In genomic region chr14:90577661-90578282, GRCh38 we compare ENCODE assay signal across 27 cellular contexts.
DNase-seq lines count a peak whose midpoint lies in the region; ATAC-seq, FAIRE-seq and TF ChIP-seq lines count a peak whose summit lies in the region.
"Had no signal": no experiment of that assay in that cellular context is flagged by ENCODE, and none has a peak within 500 bp of the region (broad histone marks: within the 10 kb centered on the region; RNA-seq: fewer than 3 reads in every experiment).

No MANE protein-coding gene starts in this region.

- no peaks in the 10 kb centered on the region for H3K9me3 Mint-ChIP-seq in activated naive CD8-positive, alpha-beta T cell treated with anti-CD3 and anti-CD28 coated beads, Interleukin-2, amount 10 ng/mL, durations not matched to agents 7 days and 5 days
- no peaks in the 10 kb centered on the region for H3K9me3 Mint-ChIP-seq in activated naive CD8-positive, alpha-beta T cell treated with anti-CD3 and anti-CD28 coated beads for 36 hours
- H3K9me3 Mint-ChIP-seq: activated T-helper 2 cell treated with anti-CD3 and anti-CD28 coated beads, Interferon-gamma antibody, Interleukin-2, Interleukin-4, amounts not matched to agents 10 μg/mL and 5 μg/mL and 100 μg/mL, durations not matched to agents 14 hours and 24 hours and 36 hours; memory B cell; naive thymus-derived CD8-positive, alpha-beta T cell; T-helper 2 cell treated with Interferon-gamma antibody and Interleukin-4, amounts not matched to agents 5 μg/mL and 100 μg/mL, for 36 hours had no signal

- H3K27ac Mint-ChIP-seq in activated naive CD8-positive, alpha-beta T cell treated with anti-CD3 and anti-CD28 coated beads, Interleukin-2, amount 10 ng/mL, durations not matched to agents 7 days and 5 days = no peak overlapping the region
- no peak overlapping the region for H3K27ac Mint-ChIP-seq in activated naive CD8-positive, alpha-beta T cell treated with anti-CD3 and anti-CD28 coated beads for 36 hours
- H3K27ac Mint-ChIP-seq: activated T-helper 2 cell treated with anti-CD3 and anti-CD28 coated beads, Interferon-gamma antibody, Interleukin-2, Interleukin-4, amounts not matched to agents 10 μg/mL and 5 μg/mL and 100 μg/mL, durations not matched to agents 14 hours and 24 hours and 36 hours; memory B cell; naive thymus-derived CD8-positive, alpha-beta T cell; T-helper 2 cell treated with Interferon-gamma antibody and Interleukin-4, amounts not matched to agents 5 μg/mL and 100 μg/mL, for 36 hours had no signal

- no peaks in the 10 kb centered on the region for H3K9me3 ChIP-seq in esophagus (ENCODE audit: control insufficient read depth in 2 of 2, insufficient read depth in 1 of 2, low read depth in 1 of 2, low read length in 1 of 2)
- H3K9me3 ChIP-seq in lung (ENCODE audit: control insufficient read depth in 2 of 2, insufficient read depth in 1 of 2, low read length in 1 of 2) = no peaks in the 10 kb centered on the region
- no peaks in the 10 kb centered on the region for H3K9me3 ChIP-seq in kidney (ENCODE audit: control insufficient read depth in 1 of 2, low read length in 2 of 2)
- H3K9me3 ChIP-seq: A549, prostate gland, suprapubic skin had no signal

- 88 to 90% methylated on average over 18 of the region's 18 CpGs for WGBS in esophagus, 2 donors
- 80 to 87% methylated on average over 18 of the region's 18 CpGs for WGBS in lung, 2 donors

- H3K36me3 ChIP-seq in esophagus (ENCODE audit: control insufficient read depth in 2 of 2, insufficient read depth in 2 of 2, low read length in 1 of 2) (peaks cover 0 to 4% of the 10 kb centered on the region in 2 donors), lung (ENCODE audit: control insufficient read depth in 2 of 2, insufficient read depth in 2 of 2, low read length in 2 of 2) (peaks cover 0 to 13% of the 10 kb centered on the region in 2 donors), kidney (ENCODE audit: control insufficient read depth in 1 of 2, insufficient read depth in 2 of 2, low read length in 2 of 2) (peaks cover 2 to 7% of the 10 kb centered on the region in 2 donors)
- H3K36me3 ChIP-seq: prostate gland had no signal

- intact Hi-C loops in kidney (cut with DNase I) = no loop called here

- ATAC-seq in activated naive CD8-positive, alpha-beta T cell treated with anti-CD3 and anti-CD28 coated beads, Interleukin-2, amount 10 ng/mL, durations not matched to agents 7 days and 5 days (ENCODE audit: low read depth) = peak; percentile 33
- ATAC-seq in lung (ENCODE audit: insufficient read depth, low FRiP score) (no peak), HG02840 (IDR thresholded peaks at IDR 0.05; ENCODE audit: low FRiP score, unreplicated experiment) (no peak)
- ATAC-seq: esophagus mucosa; naive thymus-derived CD8-positive, alpha-beta T cell had no signal

- H3K36me3 Mint-ChIP-seq in activated naive CD8-positive, alpha-beta T cell treated with anti-CD3 and anti-CD28 coated beads, Interleukin-2, amount 10 ng/mL, durations not matched to agents 7 days and 5 days = no peaks in the 10 kb centered on the region
- H3K36me3 Mint-ChIP-seq in activated naive CD8-positive, alpha-beta T cell treated with anti-CD3 and anti-CD28 coated beads for 36 hours = no peaks in the 10 kb centered on the region
- H3K36me3 Mint-ChIP-seq: memory B cell; naive thymus-derived CD8-positive, alpha-beta T cell had no signal

- H3K27me3 ChIP-seq in esophagus (ENCODE audit: control insufficient read depth in 1 of 2, insufficient read depth in 2 of 2, low read length in 2 of 2) (no peaks in the 10 kb centered on the region), lung (ENCODE audit: control insufficient read depth, insufficient read depth) (no peaks in the 10 kb centered on the region)
- H3K27me3 ChIP-seq: BLaER1 treated with 17β-estradiol and CSF1 and Interleukin-3, amounts not matched to agents 10 nM and 100 nM; suprapubic skin had no signal

- H3K4me3 ChIP-seq in esophagus (ENCODE audit: low read depth in 1 of 2, low read length in 2 of 2) (no peak overlapping the region), lung (no peak overlapping the region), kidney (ENCODE audit: low read length in 2 of 2) (no peak overlapping the region)
- H3K4me3 ChIP-seq: A549; BLaER1 treated with 17β-estradiol and CSF1 and Interleukin-3, amounts not matched to agents 10 nM and 100 nM; prostate gland; SK-N-MC; suprapubic skin had no signal

- POLR2A ChIA-PET in activated naive CD8-positive, alpha-beta T cell treated with anti-CD3 and anti-CD28 coated beads, Interleukin-2, amount 10 ng/mL, durations not matched to agents 7 days and 5 days (lab: Charles Lee) = interaction anchor here (0.6 kb wide), 1 partner anchor 85 kb away, joined by 5 read pairs; no protein-coding TSS in a partner anchor

- H3K9ac ChIP-seq in kidney (ENCODE audit: low read length in 2 of 2) = no peak overlapping the region
- H3K9ac ChIP-seq: BLaER1 treated with 17β-estradiol and CSF1 and Interleukin-3, amounts not matched to agents 10 nM and 100 nM had no signal

- H3K4me1 Mint-ChIP-seq in activated naive CD8-positive, alpha-beta T cell treated with anti-CD3 and anti-CD28 coated beads, Interleukin-2, amount 10 ng/mL, durations not matched to agents 7 days and 5 days = no peaks in the 10 kb centered on the region
- H3K4me1 Mint-ChIP-seq in activated naive CD8-positive, alpha-beta T cell treated with anti-CD3 and anti-CD28 coated beads for 36 hours = no peaks in the 10 kb centered on the region
- H3K4me1 Mint-ChIP-seq: memory B cell; naive thymus-derived CD8-positive, alpha-beta T cell had no signal

- no peak for DNase-seq in activated naive CD8-positive, alpha-beta T cell treated with anti-CD3 and anti-CD28 coated beads, Interleukin-2, amount 10 ng/mL, durations not matched to agents 7 days and 5 days
- no peak for DNase-seq in activated naive CD8-positive, alpha-beta T cell treated with anti-CD3 and anti-CD28 coated beads for 36 hours
- DNase-seq in lung (ENCODE audit: low spot score) = no peak
- peak in 22 of 49 donors; percentile 24 to 91 (median 49) for DNase-seq in substantia nigra (lab: John Stamatoyannopoulos, UW)
- DNase-seq in kidney = no peak
- DNase-seq in SK-N-DZ (ENCODE audit: low spot score) = no peak
- DNase-seq: activated CD4-positive, CD25-positive, alpha-beta regulatory T cell; effector CD4-positive, alpha-beta T cell; MM.1S; naive thymus-derived CD8-positive, alpha-beta T cell; NCI-H1436 treated with DMSO at 0.1 percent for 48 hours; NCI-H2171 treated with DMSO at 0.1 percent for 48 hours; stimulated activated CD4-positive, alpha-beta T cell treated with anti-CD3 and anti-CD28 coated beads, Interleukin-12 subunit alpha, Interleukin-12 subunit beta, amount 100 ng/mL, for 4 hours; stimulated activated CD8-positive, alpha-beta memory T cell treated with anti-CD3 and anti-CD28 coated beads, Interleukin-4, amount 100 ng/mL, for 48 hours had no signal

- FAIRE-seq in kidney (lab: Jason Lieb, UNC) = no peak
- FAIRE-seq: A549, bronchial epithelial cell had no signal

- H3K4me3 Mint-ChIP-seq in activated naive CD8-positive, alpha-beta T cell treated with anti-CD3 and anti-CD28 coated beads, Interleukin-2, amount 10 ng/mL, durations not matched to agents 7 days and 5 days = no peak overlapping the region
- H3K4me3 Mint-ChIP-seq in activated naive CD8-positive, alpha-beta T cell treated with anti-CD3 and anti-CD28 coated beads for 36 hours = no peak overlapping the region
- H3K4me3 Mint-ChIP-seq: memory B cell; naive thymus-derived CD8-positive, alpha-beta T cell; T-helper 2 cell treated with Interferon-gamma antibody and Interleukin-4, amounts not matched to agents 5 μg/mL and 100 μg/mL, for 36 hours had no signal

- H3K27ac ChIP-seq in esophagus (ENCODE audit: low read depth in 2 of 2, low read length in 1 of 2) (peak overlapping the region; percentile 33 to 43), lung (ENCODE audit: low read depth in 1 of 2, low read length in 1 of 2) (peak overlapping the region; percentile 3 to 75), substantia nigra (ENCODE audit: low read depth, low read length, poor library complexity, severe bottlenecking) (peak overlapping the region; percentile 88), kidney (ENCODE audit: low read depth in 2 of 2, low read length in 2 of 2) (no peak overlapping the region)
- H3K27ac ChIP-seq: A549; BLaER1 treated with 17β-estradiol and CSF1 and Interleukin-3, amounts not matched to agents 10 nM and 100 nM; HL-60; prostate gland; SK-N-MC; suprapubic skin had no signal

- no peak for TF ChIP-seq CTCF in lung (IDR thresholded peaks at IDR 0.05; ENCODE audit: control extremely low read depth, extremely low read depth)
- TF ChIP-seq CTCF in kidney (IDR thresholded peaks at IDR 0.05; ENCODE audit: borderline replicate concordance, extremely low read depth, insufficient read depth) = no peak

- H3K27me3 Mint-ChIP-seq in activated naive CD8-positive, alpha-beta T cell treated with anti-CD3 and anti-CD28 coated beads, Interleukin-2, amount 10 ng/mL, durations not matched to agents 7 days and 5 days = no peaks in the 10 kb centered on the region
- H3K27me3 Mint-ChIP-seq in activated naive CD8-positive, alpha-beta T cell treated with anti-CD3 and anti-CD28 coated beads for 36 hours = no peaks in the 10 kb centered on the region
- H3K27me3 Mint-ChIP-seq: naive thymus-derived CD8-positive, alpha-beta T cell had no signal

- H3K4me1 ChIP-seq in esophagus (ENCODE audit: control insufficient read depth in 2 of 2, insufficient read depth in 2 of 2, low read length in 1 of 2) (peaks cover 0 to 4% of the 10 kb centered on the region in 2 donors), lung (ENCODE audit: control insufficient read depth in 2 of 2, insufficient read depth in 2 of 2, low read length in 2 of 2) (no peaks in the 10 kb centered on the region), kidney (ENCODE audit: control insufficient read depth in 1 of 2, insufficient read depth in 1 of 2, low read depth in 1 of 2, low read length in 2 of 2) (no peaks in the 10 kb centered on the region)
- H3K4me1 ChIP-seq: A549, prostate gland, suprapubic skin had no signal

Comparison
In these comparisons a context has a peak if more than half of its experiments do, and no peak if none do; other contexts are left out.
1. H3K27ac ChIP-seq: peak in esophagus (2 of 2), lung (2 of 2) and substantia nigra (single experiment); none in kidney (0 of 2).